8 cellular contexts compared by ENCODE assay signal in the genomic region with DNA sequence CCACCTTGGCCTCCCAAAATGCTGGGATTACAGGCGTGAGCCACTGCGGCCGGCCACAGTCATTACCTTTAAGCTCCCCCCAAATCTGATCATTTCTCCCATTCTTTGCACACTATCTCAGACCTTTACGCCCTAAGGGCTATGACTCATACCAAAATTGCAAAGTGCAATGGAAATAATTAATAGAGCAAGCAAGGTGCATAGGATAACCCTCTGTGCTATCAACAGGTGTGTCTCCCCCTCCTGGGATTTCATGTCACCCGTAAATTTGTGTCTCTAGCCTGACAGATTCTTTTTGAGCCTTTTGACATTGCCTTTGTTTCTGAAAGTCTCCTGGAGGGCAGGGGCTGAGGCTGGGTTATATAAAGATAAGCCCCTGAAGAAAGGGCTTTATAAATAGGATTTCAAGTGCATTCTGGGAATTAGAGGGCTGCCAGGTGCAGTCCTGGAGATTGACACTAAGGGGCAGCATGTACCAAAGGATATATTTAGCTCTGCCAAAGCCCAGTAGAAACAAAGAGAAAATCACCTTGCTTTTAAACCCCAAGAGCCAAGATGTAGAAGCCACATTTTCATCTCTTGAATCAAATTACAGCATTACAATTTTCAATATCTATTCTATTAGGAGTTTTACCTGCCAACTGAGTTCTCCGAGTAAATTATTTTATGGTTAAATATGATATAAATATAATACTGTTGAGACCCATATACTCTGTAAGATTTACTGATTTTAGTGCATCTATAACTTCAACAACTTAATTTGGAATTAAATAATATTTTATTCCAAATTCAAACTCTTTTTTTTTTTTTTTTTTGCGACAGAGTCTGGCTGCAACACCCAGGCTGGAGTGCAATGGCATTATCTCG. TPM values are rescaled to one million over a fixed set of nuclear protein-coding genes. Genes with fewer than 3 reads are reported as not detected.
DNase-seq lines count a peak whose midpoint lies in the region; ATAC-seq and TF ChIP-seq lines count a peak whose summit lies in the region.

No MANE protein-coding gene starts in this region.

- H4K20me1 ChIP-seq in GM23248 (ENCODE audit: insufficient read depth), result no peaks in the 10 kb centered on the region

- no peaks in the 10 kb centered on the region for H3K79me2 ChIP-seq in GM23248 (ENCODE audit: insufficient read depth)

- no peaks in the 10 kb centered on the region for H3K9me3 ChIP-seq in GM23248 (ENCODE audit: low read depth)

- no peak for ATAC-seq in GM19035 (IDR thresholded peaks at IDR 0.05; ENCODE audit: unreplicated experiment)

- 61 to 64% methylated on average over 8 of the region's 8 CpGs for WGBS in GM23248 (ENCODE audit: low coverage in 1 of 2, low lambda C conversion rate in 2 of 2, missing lambda C conversion rate in 2 of 2), 2 experiments

- H3K9me2 ChIP-seq in GM23248 (ENCODE audit: insufficient read depth), result no peaks in the 10 kb centered on the region

- peak; percentile 12 for DNase-seq in BJ (ENCODE audit: low read depth)
- peak; percentile 77 for DNase-seq in GM23248
- DNase-seq in NCI-H1930 (lab: John Stamatoyannopoulos, UW), result peak; percentile 4 to 40
- peak; percentile 37 for DNase-seq in T1000 (lab: John Stamatoyannopoulos, UW)
- peak; percentile 86 for DNase-seq in astrocyte of the hippocampus (ENCODE audit: low read depth, low spot score)
- DNase-seq in iPS-NIHi11 (ENCODE audit: low spot score), result peak; percentile 69
- DNase-seq in stimulated activated CD4-positive, alpha-beta T cell treated with anti-CD3 and anti-CD28 coated beads, Interleukin-12 subunit alpha, Interleukin-12 subunit beta, amount 100 ng/mL, for 4 hours, result peak; percentile 52

- CTCF ChIA-PET in BJ (lab: Yijun Ruan, JAX), result interaction anchor here (0.7 to 4.4 kb wide), 12 partner anchors 9 to 1450 kb away, joined by 3 to 38 read pairs (median 4); partner anchors contain the start of gene WDR41

- POLR2A ChIA-PET in BJ (lab: Charles Lee), result no interaction called here

- in situ Hi-C loops in GM23248 (cut with MboI), result no loop called here

- no peak overlapping the region for H3K4me2 ChIP-seq in GM23248 (ENCODE audit: unreplicated experiment)

- no peaks in the 10 kb centered on the region for H3K4me1 ChIP-seq in GM23248 (ENCODE audit: insufficient read depth)

- H3K27ac ChIP-seq in GM23248, result no peak overlapping the region

- TF ChIP-seq CTCF in BJ (IDR thresholded peaks at IDR 0.05; ENCODE audit: insufficient read depth, low read depth, low read length), result peak; percentile 77

- no peaks in the 10 kb centered on the region for H3F3A ChIP-seq in GM23248 (ENCODE audit: insufficient read depth)

- H3K36me3 ChIP-seq in BJ (ENCODE audit: control insufficient read depth, insufficient read depth, low read length) (no peaks in the 10 kb centered on the region), GM23248 (ENCODE audit: low read depth) (no peaks in the 10 kb centered on the region)

- no peaks in the 10 kb centered on the region for H3K27me3 ChIP-seq in BJ (ENCODE audit: control insufficient read depth, insufficient read depth, low read length)
- H3K27me3 ChIP-seq in GM23248 (replicated peaks; ENCODE audit: insufficient read depth), result no peaks in the 10 kb centered on the region

- H3K9ac ChIP-seq in GM23248, result no peak overlapping the region

- H2AFZ ChIP-seq in GM23248, result no peak overlapping the region

- no peak overlapping the region for H3K4me3 ChIP-seq in BJ (ENCODE audit: low read depth, low read length)
- no peak overlapping the region for H3K4me3 ChIP-seq in GM23248

RNA-seq across cellular contexts. Expression of gene S100Z, which starts 18.2 kb away (rescaled TPM):
- polyA plus RNA-seq in BJ (2011; rRNA removed) (not detected in 2 replicates), GM23248 (2016; fragmentation: Nextera tagmentation; extraction: Ambion mirVana) (not detected in 2 replicates)
- polyA minus RNA-seq in BJ (2011; rRNA and poly(A)+ RNA removed), result not detected in 2 replicates
- total RNA-seq in GM23248 (2014; rRNA removed; shearing (Covaris generic)), result not detected in 2 replicates

RNA-seq across cellular contexts. Expression of gene F2RL1, which starts 49.2 kb away (rescaled TPM):
- polyA plus RNA-seq in BJ (2011; rRNA removed) (0.15 and 0.16 TPM in 2 replicates), GM23248 (2016; fragmentation: Nextera tagmentation; extraction: Ambion mirVana) (1.6 and 3.3 TPM in 2 replicates)
- 0.19 and 0.26 TPM in 2 replicates for polyA minus RNA-seq in BJ (2011; rRNA and poly(A)+ RNA removed)
- 1.4 and 2.7 TPM in 2 replicates for total RNA-seq in GM23248 (2014; rRNA removed; shearing (Covaris generic))

Comparison
In these comparisons a context has a peak if more than half of its experiments do, and no peak if none do; other contexts are left out.
1. DNase-seq: peak in every context shown above with its lines; median percentile 86 in astrocyte of the hippocampus; 77 in GM23248; 69 in iPS-NIHi11; 52 in stimulated activated CD4-positive, alpha-beta T cell treated with anti-CD3 and anti-CD28 coated beads, Interleukin-12 subunit alpha, Interleukin-12 subunit beta, amount 100 ng/mL, for 4 hours; 37 in T1000; 22 in NCI-H1930; 12 in BJ.